11 cellular contexts compared by ENCODE assay signal in the genomic region with DNA sequence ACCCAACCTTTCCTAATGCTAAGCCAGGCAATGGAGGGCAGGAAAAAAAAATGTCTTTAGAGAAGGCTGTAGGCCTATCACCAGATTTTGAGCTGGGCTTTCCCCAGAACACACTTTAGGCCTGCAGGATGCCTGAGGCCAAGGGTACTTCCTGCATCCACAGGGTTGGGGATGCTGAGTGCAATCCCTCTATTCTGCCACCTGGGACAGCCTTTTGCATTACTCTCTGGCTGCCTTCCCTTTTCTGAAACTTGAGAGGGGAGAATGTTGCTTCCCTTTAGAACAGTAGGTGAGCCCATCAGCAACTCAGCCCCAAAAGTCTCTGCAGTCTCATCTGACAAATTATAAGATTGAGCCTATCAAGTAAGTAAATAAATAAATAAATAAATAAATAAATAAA.
DNase-seq lines count a peak whose midpoint lies in the region; ATAC-seq lines count a peak whose summit lies in the region.
"Had no signal": no experiment of that assay in that cellular context is flagged by ENCODE, and none has a peak within 500 bp of the region (broad histone marks: within the 10 kb centered on the region; RNA-seq: fewer than 3 reads in every experiment).

No MANE protein-coding gene starts in this region.

- no peaks in the 10 kb centered on the region for H3K36me3 Mint-ChIP-seq in activated CD4-positive, alpha-beta T cell treated with anti-CD3 and anti-CD28 coated beads, Interleukin-2, amount 10 ng/mL, durations not matched to agents 24 days and 14 days (ENCODE audit: low read depth)
- H3K36me3 Mint-ChIP-seq: activated naive CD8-positive, alpha-beta T cell had no signal

- H3K27ac ChIP-seq in caudate nucleus (ENCODE audit: low read depth, low read length), result no peak overlapping the region

- no peaks in the 10 kb centered on the region for H3K9me3 Mint-ChIP-seq in stimulated activated naive CD8-positive, alpha-beta T cell treated with anti-CD3 and anti-CD28 coated beads, Interleukin-15, amount 100 ng/mL, for 72 hours
- no peaks in the 10 kb centered on the region for H3K9me3 Mint-ChIP-seq in activated CD4-positive, alpha-beta T cell treated with anti-CD3 and anti-CD28 coated beads, Interleukin-2, amount 10 ng/mL, durations not matched to agents 24 days and 14 days

- H3K4me1 Mint-ChIP-seq in stimulated activated naive CD8-positive, alpha-beta T cell treated with anti-CD3 and anti-CD28 coated beads, Interleukin-15, amount 100 ng/mL, for 72 hours, result no peaks in the 10 kb centered on the region
- H3K4me1 Mint-ChIP-seq in activated CD4-positive, alpha-beta T cell treated with anti-CD3 and anti-CD28 coated beads, Interleukin-2, amount 10 ng/mL, durations not matched to agents 24 days and 14 days, result peaks cover 2% of the 10 kb centered on the region

- H3K4me3 Mint-ChIP-seq in stimulated activated naive CD8-positive, alpha-beta T cell treated with anti-CD3 and anti-CD28 coated beads, Interleukin-15, amount 100 ng/mL, for 72 hours, result no peak overlapping the region
- H3K4me3 Mint-ChIP-seq in activated CD4-positive, alpha-beta T cell treated with anti-CD3 and anti-CD28 coated beads, Interleukin-2, amount 10 ng/mL, durations not matched to agents 24 days and 14 days, result no peak overlapping the region
- H3K4me3 Mint-ChIP-seq: activated naive CD8-positive, alpha-beta T cell had no signal

- intact Hi-C loops in activated CD4-positive, alpha-beta T cell treated with anti-CD3 and anti-CD28 coated beads, Interleukin-2, amount 10 ng/mL, durations not matched to agents 24 days and 14 days (cut with micrococcal nuclease), result no loop called here

- H3K27ac Mint-ChIP-seq in stimulated activated naive CD8-positive, alpha-beta T cell treated with anti-CD3 and anti-CD28 coated beads, Interleukin-15, amount 100 ng/mL, for 72 hours, result no peak overlapping the region
- no peak overlapping the region for H3K27ac Mint-ChIP-seq in activated CD4-positive, alpha-beta T cell treated with anti-CD3 and anti-CD28 coated beads, Interleukin-2, amount 10 ng/mL, durations not matched to agents 24 days and 14 days
- H3K27ac Mint-ChIP-seq: activated naive CD8-positive, alpha-beta T cell had no signal

- no peaks in the 10 kb centered on the region for H3K27me3 Mint-ChIP-seq in stimulated activated naive CD8-positive, alpha-beta T cell treated with anti-CD3 and anti-CD28 coated beads, Interleukin-15, amount 100 ng/mL, for 72 hours
- no peaks in the 10 kb centered on the region for H3K27me3 Mint-ChIP-seq in activated CD4-positive, alpha-beta T cell treated with anti-CD3 and anti-CD28 coated beads, Interleukin-2, amount 10 ng/mL, durations not matched to agents 24 days and 14 days
- H3K27me3 Mint-ChIP-seq: activated naive CD8-positive, alpha-beta T cell had no signal

- ATAC-seq in stimulated activated naive CD8-positive, alpha-beta T cell treated with anti-CD3 and anti-CD28 coated beads, Interleukin-15, amount 100 ng/mL, for 72 hours, result peak; percentile 31
- no peak for ATAC-seq in stimulated activated naive CD8-positive, alpha-beta T cell treated with anti-CD3 and anti-CD28 coated beads, Interleukin-15, Interleukin-2, amounts not matched to agents 100 U/mL and 50 U/mL, for 24 hours
- ATAC-seq: sciatic nerve had no signal

- no peak for DNase-seq in stimulated activated naive CD8-positive, alpha-beta T cell treated with anti-CD3 and anti-CD28 coated beads, Interleukin-15, amount 100 ng/mL, for 72 hours
- no peak for DNase-seq in stimulated activated naive CD8-positive, alpha-beta T cell treated with anti-CD3 and anti-CD28 coated beads, Interleukin-15, Interleukin-2, amounts not matched to agents 100 U/mL and 50 U/mL, for 24 hours
- DNase-seq in NCI-H146 treated with DMSO at 0.1 percent for 48 hours (lab: John Stamatoyannopoulos, UW; ENCODE audit: unreplicated experiment) (peak; percentile 69), ecto neural progenitor cell (ENCODE audit: low spot score) (peak; percentile 52), activated gamma-delta T cell treated with Interleukin-2 at 50 U/mL for 16 hours (no peak), caudate nucleus (lab: John Stamatoyannopoulos, UW) (no peak)
- no peak for DNase-seq in activated CD4-positive, alpha-beta T cell treated with anti-CD3 and anti-CD28 coated beads for 4 hours
- DNase-seq in activated CD4-positive, alpha-beta T cell treated with anti-CD3 and anti-CD28 coated beads, Interleukin-2, amount 10 ng/mL, durations not matched to agents 24 days and 14 days, result no peak
- DNase-seq: head of caudate nucleus had no signal

Comparison
In these comparisons a context has a peak if more than half of its experiments do, and no peak if none do; other contexts are left out.
1. DNase-seq: peak in NCI-H146 treated with DMSO at 0.1 percent for 48 hours (single experiment) and ecto neural progenitor cell (single experiment); none in stimulated activated naive CD8-positive, alpha-beta T cell treated with anti-CD3 and anti-CD28 coated beads, Interleukin-15, amount 100 ng/mL, for 72 hours (0 of 2), stimulated activated naive CD8-positive, alpha-beta T cell treated with anti-CD3 and anti-CD28 coated beads, Interleukin-15, Interleukin-2, amounts not matched to agents 100 U/mL and 50 U/mL, for 24 hours (single experiment), activated gamma-delta T cell treated with Interleukin-2 at 50 U/mL for 16 hours (single experiment), activated CD4-positive, alpha-beta T cell treated with anti-CD3 and anti-CD28 coated beads for 4 hours (0 of 2), activated CD4-positive, alpha-beta T cell treated with anti-CD3 and anti-CD28 coated beads, Interleukin-2, amount 10 ng/mL, durations not matched to agents 24 days and 14 days (single experiment) and caudate nucleus (0 of 61).